In genomic region chr3:10411598-10412332, GRCh38 we compare ENCODE assay signal across 26 cellular contexts.
DNase-seq lines count a peak whose midpoint lies in the region; ATAC-seq and TF ChIP-seq lines count a peak whose summit lies in the region.
"Had no signal": no experiment of that assay in that cellular context is flagged by ENCODE, and none has a peak within 500 bp of the region (broad histone marks: within the 10 kb centered on the region; RNA-seq: fewer than 3 reads in every experiment).

No MANE protein-coding gene starts in this region.

- no peaks in the 10 kb centered on the region for H3K9me3 Mint-ChIP-seq in stimulated activated effector memory CD8-positive, alpha-beta T cell treated with anti-CD3 and anti-CD28 coated beads, Interleukin-12 subunit alpha, Interleukin-12 subunit beta, amount 100 ng/mL, for 72 hours
- H3K9me3 Mint-ChIP-seq: CD4-positive, alpha-beta memory T cell; HFFc6 had no signal

- no peaks in the 10 kb centered on the region for H3K36me3 Mint-ChIP-seq in stimulated activated effector memory CD8-positive, alpha-beta T cell treated with anti-CD3 and anti-CD28 coated beads, Interleukin-12 subunit alpha, Interleukin-12 subunit beta, amount 100 ng/mL, for 72 hours
- H3K36me3 Mint-ChIP-seq: CD4-positive, alpha-beta memory T cell had no signal

- no peaks in the 10 kb centered on the region for H3K36me3 ChIP-seq in lower lobe of right lung
- H3K36me3 ChIP-seq: HAP-1 had no signal

- H3K4me1 Mint-ChIP-seq in stimulated activated effector memory CD8-positive, alpha-beta T cell treated with anti-CD3 and anti-CD28 coated beads, Interleukin-12 subunit alpha, Interleukin-12 subunit beta, amount 100 ng/mL, for 72 hours = no peaks in the 10 kb centered on the region
- H3K4me1 Mint-ChIP-seq: CD4-positive, alpha-beta memory T cell had no signal

- no peaks in the 10 kb centered on the region for H3K27me3 ChIP-seq in lower lobe of right lung (ENCODE audit: low read depth)

- intact Hi-C loops in lower lobe of right lung (cut with DNase I) = no loop called here

- no peak overlapping the region for H3K27ac ChIP-seq in lower lobe of right lung
- H3K27ac ChIP-seq: GM23248 had no signal

- no peak overlapping the region for H3K4me3 Mint-ChIP-seq in stimulated activated effector memory CD8-positive, alpha-beta T cell treated with anti-CD3 and anti-CD28 coated beads, Interleukin-12 subunit alpha, Interleukin-12 subunit beta, amount 100 ng/mL, for 72 hours
- H3K4me3 Mint-ChIP-seq: CD4-positive, alpha-beta memory T cell; HFFc6 had no signal

- peak overlapping the region; percentile 69 for H3K27ac Mint-ChIP-seq in stimulated activated effector memory CD8-positive, alpha-beta T cell treated with anti-CD3 and anti-CD28 coated beads, Interleukin-12 subunit alpha, Interleukin-12 subunit beta, amount 100 ng/mL, for 72 hours
- H3K27ac Mint-ChIP-seq: HFFc6 had no signal

- no peak overlapping the region for H3K4me3 ChIP-seq in lower lobe of right lung
- H3K4me3 ChIP-seq: GM12878, GM23248, HAP-1 had no signal

- ATAC-seq in lower lobe of right lung (no peak), HG03039 (IDR thresholded peaks at IDR 0.05; ENCODE audit: unreplicated experiment) (no peak)
- ATAC-seq in stimulated activated effector memory CD8-positive, alpha-beta T cell treated with anti-CD3 and anti-CD28 coated beads, Interleukin-12 subunit alpha, Interleukin-12 subunit beta, amount 100 ng/mL, for 72 hours = peak; percentile 33
- ATAC-seq: GM12878 had no signal

- DNase-seq in G401 (ENCODE audit: low spot score) (peak; percentile 93), cerebellar nuclear complex (lab: John Stamatoyannopoulos, UW) (peak; percentile 75 to 88), lower lobe of right lung (peak; percentile 28), occipital lobe (lab: John Stamatoyannopoulos, UW) (no peak), NCI-H1092 (lab: John Stamatoyannopoulos, UW) (no peak)
- DNase-seq in stimulated activated effector memory CD8-positive, alpha-beta T cell treated with anti-CD3 and anti-CD28 coated beads, Interleukin-12 subunit alpha, Interleukin-12 subunit beta, amount 100 ng/mL, for 72 hours (ENCODE audit: low spot score in 2 of 2) = no peak
- no peak for DNase-seq in activated naive CD4-positive, alpha-beta T cell treated with Interleukin-2 at 50 U/mL for 16 hours
- DNase-seq: CD4-positive, alpha-beta memory T cell; COR-L47; GDM1; GM23248; HFFc6; KBM-7; MV-4-11; NCI-H1105 treated with DMSO at 0.1 percent for 48 hours; NCI-H146; NCI-H1930; NCI-H2107; NCI-H446 treated with DMSO at 0.1 percent for 48 hours; NCI-H526; NCI-H82; Right ventricle myocardium superior; RPMI8226 had no signal

- in situ Hi-C loops in G401 (cut with HindIII; ENCODE audit: low sequenced_read_pairs) = no loop called here

- no peaks in the 10 kb centered on the region for H3K9me3 ChIP-seq in lower lobe of right lung
- H3K9me3 ChIP-seq: HAP-1 had no signal

- H3K4me1 ChIP-seq in lower lobe of right lung = no peaks in the 10 kb centered on the region
- H3K4me1 ChIP-seq: HAP-1 had no signal

- no peak for TF ChIP-seq CTCF in lower lobe of right lung (IDR thresholded peaks at IDR 0.05)

Comparison
In these comparisons a context has a peak if more than half of its experiments do, and no peak if none do; other contexts are left out.
1. DNase-seq: peak in G401 (single experiment), cerebellar nuclear complex (2 of 2) and lower lobe of right lung (single experiment); none in stimulated activated effector memory CD8-positive, alpha-beta T cell treated with anti-CD3 and anti-CD28 coated beads, Interleukin-12 subunit alpha, Interleukin-12 subunit beta, amount 100 ng/mL, for 72 hours (0 of 2), occipital lobe (single experiment), NCI-H1092 (single experiment) and activated naive CD4-positive, alpha-beta T cell treated with Interleukin-2 at 50 U/mL for 16 hours (single experiment).